In genomic region chr10:125148576-125148975, GRCh38 we compare ENCODE assay signal across 1 cellular context.
TF ChIP-seq lines count a peak whose summit lies in the region.

No MANE protein-coding gene starts in this region.

TF ChIP-seq in K562, 482 proteins besides CTCF, POLR2A, EP300 and RAD21 (continued from another document):
- TF ChIP-seq RHOXF2B (CRISPR knock-in tag; conservative IDR thresholded peaks at IDR 0.05) (no peak), RB1 (IDR thresholded peaks at IDR 0.05; ENCODE audit: low read depth) (no peak), CBX8 (IDR thresholded peaks at IDR 0.05; ENCODE audit: borderline replicate concordance, extremely low read depth, low read depth, low read length, poor library complexity, severe bottlenecking) (no peak)
